Comparison of ENCODE assay signal across 8 cellular contexts in genomic region chr2:8685697-8686358, GRCh38. TPM values are rescaled to one million over a fixed set of nuclear protein-coding genes. Genes with fewer than 3 reads are reported as not detected.
DNase-seq lines count a peak whose midpoint lies in the region; ATAC-seq and TF ChIP-seq lines count a peak whose summit lies in the region.

No MANE protein-coding gene starts in this region.

- H3K4me3 ChIP-seq in coronary artery (peak overlapping the region; percentile 78), liver (ENCODE audit: low read depth in 1 of 3, low read length in 3 of 3) (peak overlapping the region; percentile 64 to 97 (median 91))

- TF ChIP-seq CTCF in coronary artery (IDR thresholded peaks at IDR 0.05), result peak; percentile 99
- peak; percentile 90 for TF ChIP-seq CTCF in liver (IDR thresholded peaks at IDR 0.05; ENCODE audit: low read depth, low read length, missing input control)

- ATAC-seq in GM21367 (IDR thresholded peaks at IDR 0.05; ENCODE audit: unreplicated experiment), result no peak

- under 1% methylated on average over 50 of the region's 50 CpGs for WGBS in liver

- peak; percentile 69 to 78 for TF ChIP-seq RAD21 in liver (IDR thresholded peaks at IDR 0.05)

- H3K36me3 ChIP-seq in ES-I3 (ENCODE audit: insufficient read depth, low read length) (no peaks in the 10 kb centered on the region), liver (ENCODE audit: control insufficient read depth in 4 of 4, insufficient read depth in 3 of 4, low read depth in 1 of 4, low read length in 3 of 4) (no peaks in the 10 kb centered on the region)

- H3K27ac ChIP-seq in coronary artery (peak overlapping the region; percentile 82 to 86), liver (ENCODE audit: low read depth in 1 of 2, low read length in 2 of 2) (peak overlapping the region; percentile 85 to 90)

- CTCF ChIA-PET in HEK293T (lab: Yijun Ruan, JAX), result no interaction called here

- H3K9ac ChIP-seq in ES-I3 (ENCODE audit: low read depth, low read length), result peak overlapping the region; percentile 59
- H3K9ac ChIP-seq in liver (ENCODE audit: low read depth in 1 of 2, low read length in 2 of 2), result peak overlapping the region; percentile 11 to 50

- H3K9me3 ChIP-seq in ES-I3 (ENCODE audit: control insufficient read depth, insufficient read depth, low read length), result no peaks in the 10 kb centered on the region
- H3K9me3 ChIP-seq in liver (ENCODE audit: control insufficient read depth in 4 of 4, low read length in 3 of 4), result no peaks in the 10 kb centered on the region

- POLR2A ChIA-PET in HEK293T (lab: Yijun Ruan, JAX), result no interaction called here

- no peaks in the 10 kb centered on the region for H3K27me3 ChIP-seq in liver (ENCODE audit: control insufficient read depth in 4 of 4, insufficient read depth in 4 of 4, low read length in 3 of 4)

- H3K4me1 ChIP-seq in ES-I3 (ENCODE audit: insufficient read depth, low read length), result peaks cover under 1% of the 10 kb centered on the region; the same call in 1 of the 2 replicates
- H3K4me1 ChIP-seq in liver (ENCODE audit: control insufficient read depth in 4 of 4, insufficient read depth in 4 of 4, low read length in 3 of 4), result peaks cover 2 to 8% (median 4%) of the 10 kb centered on the region in 4 donors

- peak; percentile 73 for DNase-seq in HEK293T (ENCODE audit: extremely low spot score)
- peak; percentile 79 for DNase-seq in NCI-H2171 treated with DMSO at 0.1 percent for 48 hours (lab: John Stamatoyannopoulos, UW)
- peak; percentile 71 to 79 for DNase-seq in activated CD4-positive, alpha-beta T cell treated with anti-CD3 and anti-CD28 coated beads for 4 hours
- peak; percentile 83 for DNase-seq in coronary artery (ENCODE audit: low spot score)
- peak; percentile 65 for DNase-seq in stimulated activated CD4-positive, alpha-beta T cell treated with anti-CD3 and anti-CD28 coated beads, Interleukin-2, amount 100 ng/mL, for 4 hours (ENCODE audit: low read depth)

TF ChIP-seq in HEK293T, 16 proteins besides CTCF, POLR2A, EP300 and RAD21:
- TF ChIP-seq L3MBTL2 (conservative IDR thresholded peaks at IDR 0.05), result no peak
- TF ChIP-seq ARNT (IDR thresholded peaks at IDR 0.05), result 0 out of 2 replicates have a peak, but pooled peaks have one; percentile 1

TF ChIP-seq in liver, 16 proteins besides CTCF, POLR2A, EP300 and RAD21:
- TF ChIP-seq HNF4A (conservative IDR thresholded peaks at IDR 0.05) (no peak), RXRA (IDR thresholded peaks at IDR 0.05) (no peak), REST (IDR thresholded peaks at IDR 0.05) (no peak), ZBTB33 (IDR thresholded peaks at IDR 0.05) (no peak), MAX (IDR thresholded peaks at IDR 0.05) (no peak), TAF1 (conservative IDR thresholded peaks at IDR 0.05) (no peak), JUND (IDR thresholded peaks at IDR 0.05) (no peak), EGR1 (IDR thresholded peaks at IDR 0.05; ENCODE audit: low read depth in 2 of 2) (no peak), SP1 (IDR thresholded peaks at IDR 0.05) (no peak), GABPA (IDR thresholded peaks at IDR 0.05 in 1 of 2, conservative IDR thresholded peaks at IDR 0.05 in 1 of 2) (no peak), HNF4G (IDR thresholded peaks at IDR 0.05) (no peak)

RNA-seq across cellular contexts. Expression of gene ID2, which starts 4.0 kb away (rescaled TPM):
- 100 to 1,000 TPM; 216 to 274 TPM for total RNA-seq in liver
- 100 to 1,000 TPM; 149 to 488 TPM for polyA plus RNA-seq in liver
